8 cellular contexts compared by ENCODE assay signal in the genomic region with DNA sequence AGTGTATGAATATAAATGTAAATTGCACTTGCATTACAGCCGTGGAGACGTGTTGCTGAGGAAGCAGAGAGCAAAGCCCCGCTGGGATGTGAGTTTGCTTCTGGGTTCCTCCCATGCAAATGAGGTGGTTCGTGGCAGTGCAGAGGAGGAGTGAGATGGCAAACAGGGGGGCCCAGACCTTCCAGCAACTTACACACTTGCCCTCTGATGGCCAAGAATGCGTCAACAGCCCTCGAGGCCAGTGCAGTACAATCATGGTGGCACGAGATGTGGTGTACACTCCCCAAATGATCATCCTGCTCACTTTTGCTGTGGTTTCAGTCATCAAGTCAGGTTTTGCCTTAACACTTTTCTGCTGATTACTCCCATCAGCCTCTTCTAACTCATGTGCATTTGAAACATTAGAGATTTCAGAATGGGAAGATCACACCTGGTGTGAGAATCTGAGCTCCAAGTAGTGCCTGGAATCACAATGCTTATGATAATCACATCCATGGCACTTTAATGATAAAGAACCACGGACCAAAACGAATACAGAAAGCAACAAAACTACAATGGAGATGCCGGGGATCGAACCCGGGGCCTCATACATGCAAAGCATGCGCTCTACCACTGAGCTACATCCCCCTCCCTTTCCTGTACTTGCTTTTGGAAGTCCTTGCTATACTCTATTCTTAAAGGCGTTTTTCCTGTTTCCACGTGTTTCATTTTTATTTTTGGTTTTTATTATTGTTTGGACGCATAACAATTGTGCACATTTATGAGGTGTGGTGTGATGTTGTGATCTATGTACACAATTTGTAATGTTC.
DNase-seq lines count a peak whose midpoint lies in the region; ATAC-seq, FAIRE-seq and TF ChIP-seq lines count a peak whose summit lies in the region.

No MANE protein-coding gene starts in this region.

- no peak for TF ChIP-seq CTCF in GM13977 (IDR thresholded peaks at IDR 0.05; ENCODE audit: extremely low read depth, insufficient read depth, missing control alignments)

- no peaks in the 10 kb centered on the region for H3K9me3 ChIP-seq in iPS-18c (ENCODE audit: control insufficient read depth, insufficient read depth, low read length)

- no peak for FAIRE-seq in RCC 7860 (lab: Jason Lieb, UNC)

- peak; percentile 54 for ATAC-seq in HG02642 (IDR thresholded peaks at IDR 0.05; ENCODE audit: poor library complexity, unreplicated experiment)

- H3K4me3 ChIP-seq in iPS-18c (ENCODE audit: insufficient read depth, low read depth, low read length) = peak overlapping the region; percentile 44

- in situ Hi-C loops in GM13977 (cut with MboI; ENCODE audit: low pct_unique_long_range_greater_than_20kb, low sequenced_read_pairs, unreplicated experiment) = no loop called here

- H3K27ac ChIP-seq in angular gyrus (ENCODE audit: low read depth, low read length) = peak overlapping the region; percentile 64

- DNase-seq in GM13977 (ENCODE audit: low spot score) (peak; percentile 69), RCC 7860 (ENCODE audit: low spot score) (peak; percentile 68), DMS 273 treated with DMSO at 0.1 percent for 48 hours (lab: John Stamatoyannopoulos, UW) (no peak), NCI-H2107 (lab: John Stamatoyannopoulos, UW) (no peak)
- peak; percentile 80 to 86 for DNase-seq in stimulated activated CD4-positive, alpha-beta T cell treated with anti-CD3 and anti-CD28 coated beads, Interleukin-15, amount 100 ng/mL, for 48 hours (ENCODE audit: low read depth in 2 of 2)

Comparison
In these comparisons a context has a peak if more than half of its experiments do, and no peak if none do; other contexts are left out.
1. DNase-seq: peak in GM13977 (single experiment), RCC 7860 (single experiment) and stimulated activated CD4-positive, alpha-beta T cell treated with anti-CD3 and anti-CD28 coated beads, Interleukin-15, amount 100 ng/mL, for 48 hours (2 of 2); none in DMS 273 treated with DMSO at 0.1 percent for 48 hours (single experiment) and NCI-H2107 (single experiment).